ENCODE assay signal across 31 cellular contexts in genomic region chr19:33118643-33119042, GRCh38. TPM values are rescaled to one million over a fixed set of nuclear protein-coding genes. Genes with fewer than 3 reads are reported as not detected.
"Had no signal": no experiment of that assay in that cellular context is flagged by ENCODE, and none has a peak within 500 bp of the region (broad histone marks: within the 10 kb centered on the region; RNA-seq: fewer than 3 reads in every experiment).

No MANE protein-coding gene starts in this region.

- H3K27me3 ChIP-seq: esophagus squamous epithelium, heart right ventricle, right atrium auricular region, stomach, thyroid gland had no signal

- H3K9ac ChIP-seq: parathyroid adenoma had no signal

- H3K9me3 ChIP-seq: esophagus squamous epithelium, heart right ventricle, lower lobe of right lung, prostate gland, right atrium auricular region, stomach, thyroid gland had no signal

- H3K27ac ChIP-seq: coronary artery, esophagus squamous epithelium, heart right ventricle, lower lobe of right lung, parathyroid adenoma, prostate gland, right atrium auricular region, stomach, thyroid gland had no signal

- H3K4me1 ChIP-seq: esophagus squamous epithelium, heart right ventricle, lower lobe of right lung, parathyroid adenoma, prostate gland, right atrium auricular region, stomach, thyroid gland had no signal

- H3K27ac Mint-ChIP-seq: natural killer cell, type B pancreatic cell had no signal

- H3K9me3 Mint-ChIP-seq: natural killer cell, type B pancreatic cell had no signal

- H3K4me2 ChIP-seq: smooth muscle cell had no signal

- H3K79me2 ChIP-seq: parathyroid adenoma had no signal

- DNase-seq: effector memory CD4-positive, alpha-beta T cell; esophagus squamous epithelium; foreskin melanocyte; glutamatergic neuron; heart right ventricle; hippocampal formation; left ventricle myocardium superior; lower lobe of right lung; natural killer cell; stimulated activated CD4-positive, alpha-beta T cell treated with anti-CD3 and anti-CD28 coated beads, Interleukin-12 subunit alpha, Interleukin-12 subunit beta, amount 100 ng/mL, for 4 hours; stimulated activated CD4-positive, alpha-beta T cell treated with anti-CD3 and anti-CD28 coated beads, Interleukin-1b, Interleukin-23, amount 100 ng/mL, for 48 hours; stimulated activated CD4-positive, alpha-beta T cell treated with anti-CD3 and anti-CD28 coated beads, Interleukin-4, amount 100 ng/mL, for 1 hour; stimulated activated CD8-positive, alpha-beta memory T cell treated with anti-CD3 and anti-CD28 coated beads, Interleukin-4, amount 100 ng/mL, for 48 hours; stimulated activated naive CD4-positive, alpha-beta T cell treated with Interleukin-2 at 50 U/mL for 16 hours; stomach; thyroid gland had no signal

- ATAC-seq: heart right ventricle, left ventricle myocardium superior, lower lobe of right lung, natural killer cell, sciatic nerve had no signal

- H3K4me1 Mint-ChIP-seq: natural killer cell had no signal

- H3K4me3 Mint-ChIP-seq: natural killer cell, type B pancreatic cell had no signal

- H2AFZ ChIP-seq: parathyroid adenoma had no signal

- H3K4me3 ChIP-seq: coronary artery, esophagus squamous epithelium, heart right ventricle, lower lobe of right lung, prostate gland, right atrium auricular region, smooth muscle cell, stomach, thyroid gland had no signal

- H3K27me3 Mint-ChIP-seq: type B pancreatic cell had no signal

RNA-seq across cellular contexts. Expression of gene WDR88, which starts 13.3 kb away (rescaled TPM):
- total RNA-seq: dermis blood vessel endothelial cell, endothelial cell of umbilical vein, epithelial cell of proximal tubule, esophagus squamous epithelium, left ventricle myocardium superior, lower lobe of right lung, mesenteric fat pad, natural killer cell, osteoblast, right atrium auricular region, sciatic nerve, smooth muscle cell, stomach, subcutaneous adipose tissue, temporal lobe, thyroid gland, urinary bladder had no signal
- polyA plus RNA-seq: endothelial cell of umbilical vein, heart right ventricle, smooth muscle cell, stomach, urinary bladder had no signal
